In the genomic region with DNA sequence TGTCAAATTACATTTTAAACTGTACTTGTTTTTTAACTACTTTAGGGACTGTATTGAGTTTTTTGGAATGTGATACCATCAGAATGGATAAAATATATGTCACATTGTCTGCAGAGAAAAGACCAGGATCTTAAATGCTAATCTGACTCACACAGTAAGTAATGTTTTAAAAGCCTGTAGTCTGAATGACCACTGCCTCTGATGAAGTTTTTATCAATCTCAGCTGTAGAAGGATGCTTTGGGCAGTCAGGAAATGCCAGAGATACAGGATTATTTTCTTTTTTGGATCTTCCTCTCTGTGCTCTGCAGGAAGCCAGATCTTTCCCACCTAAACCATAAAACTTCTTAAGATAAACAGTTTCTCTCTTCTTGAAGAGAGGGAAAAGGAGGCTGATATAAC, we compare ENCODE assay signal across 20 cellular contexts.
"Had no signal": no experiment of that assay in that cellular context is flagged by ENCODE, and none has a peak within 500 bp of the region (broad histone marks: within the 10 kb centered on the region; RNA-seq: fewer than 3 reads in every experiment).

No MANE protein-coding gene starts in this region.

- H3K9me3 ChIP-seq: pancreas, testis, upper lobe of right lung had no signal

- H3K27ac Mint-ChIP-seq: activated CD8-positive, alpha-beta memory T cell treated with anti-CD3 and anti-CD28 coated beads, Interleukin-2, amount 10 ng/mL, durations not matched to agents 7 days and 5 days; activated naive CD8-positive, alpha-beta T cell; activated T-cell treated with anti-CD3 and anti-CD28 coated beads, Interleukin-2, amount 50 U/mL, for 24 hours; stimulated activated naive CD8-positive, alpha-beta T cell treated with anti-CD3 and anti-CD28 coated beads, Interleukin-15, amount 100 ng/mL, for 72 hours had no signal

- H3K4me1 ChIP-seq: pancreas, testis, upper lobe of right lung had no signal

- FAIRE-seq: pancreas, TTC549 had no signal

- H3K36me3 ChIP-seq: pancreas, upper lobe of right lung had no signal

- H3K27me3 Mint-ChIP-seq: activated CD8-positive, alpha-beta memory T cell treated with anti-CD3 and anti-CD28 coated beads, Interleukin-2, amount 10 ng/mL, durations not matched to agents 7 days and 5 days; activated naive CD8-positive, alpha-beta T cell; activated T-cell treated with anti-CD3 and anti-CD28 coated beads, Interleukin-2, amount 50 U/mL, for 24 hours; stimulated activated naive CD8-positive, alpha-beta T cell treated with anti-CD3 and anti-CD28 coated beads, Interleukin-15, amount 100 ng/mL, for 72 hours had no signal

- H3K27me3 ChIP-seq: pancreas, testis, upper lobe of right lung had no signal

- DNase-seq: activated CD4-positive, alpha-beta T cell treated with anti-CD3 and anti-CD28 coated beads, Interleukin-2, amount 50 U/mL, for 4 hours; activated CD8-positive, alpha-beta memory T cell treated with anti-CD3 and anti-CD28 coated beads, Interleukin-2, amount 10 ng/mL, durations not matched to agents 7 days and 5 days; activated effector memory CD4-positive, alpha-beta T cell treated with Interleukin-2 at 50 U/mL for 16 hours; activated T-cell treated with anti-CD3 and anti-CD28 coated beads, Interleukin-2, amount 50 U/mL, for 24 hours; cortex of kidney; effector CD8-positive, alpha-beta T cell; hypothalamus; left colon; mammary epithelial cell; pancreas; retina; stimulated activated CD4-positive, alpha-beta T cell treated with anti-CD3 and anti-CD28 coated beads, Interleukin-4, amount 100 ng/mL, for 4 hours; stimulated activated naive CD8-positive, alpha-beta T cell treated with anti-CD3 and anti-CD28 coated beads, Interleukin-15, amount 100 ng/mL, for 72 hours; T-helper 2 cell; testis; upper lobe of right lung had no signal

- H3K27ac ChIP-seq: pancreas, testis, upper lobe of right lung had no signal

- H3K4me3 Mint-ChIP-seq: activated CD8-positive, alpha-beta memory T cell treated with anti-CD3 and anti-CD28 coated beads, Interleukin-2, amount 10 ng/mL, durations not matched to agents 7 days and 5 days; activated naive CD8-positive, alpha-beta T cell; activated T-cell treated with anti-CD3 and anti-CD28 coated beads, Interleukin-2, amount 50 U/mL, for 24 hours; neural crest cell; stimulated activated naive CD8-positive, alpha-beta T cell treated with anti-CD3 and anti-CD28 coated beads, Interleukin-15, amount 100 ng/mL, for 72 hours had no signal

- H3K36me3 Mint-ChIP-seq: activated CD8-positive, alpha-beta memory T cell treated with anti-CD3 and anti-CD28 coated beads, Interleukin-2, amount 10 ng/mL, durations not matched to agents 7 days and 5 days; activated naive CD8-positive, alpha-beta T cell had no signal

- H3K9me3 Mint-ChIP-seq: activated T-cell treated with anti-CD3 and anti-CD28 coated beads, Interleukin-2, amount 50 U/mL, for 24 hours; neural crest cell; stimulated activated naive CD8-positive, alpha-beta T cell treated with anti-CD3 and anti-CD28 coated beads, Interleukin-15, amount 100 ng/mL, for 72 hours had no signal

- H3K4me3 ChIP-seq: pancreas, testis, upper lobe of right lung had no signal

- H3K4me1 Mint-ChIP-seq: activated CD8-positive, alpha-beta memory T cell treated with anti-CD3 and anti-CD28 coated beads, Interleukin-2, amount 10 ng/mL, durations not matched to agents 7 days and 5 days; stimulated activated naive CD8-positive, alpha-beta T cell treated with anti-CD3 and anti-CD28 coated beads, Interleukin-15, amount 100 ng/mL, for 72 hours had no signal

- ATAC-seq: activated CD4-positive, CD25-positive, alpha-beta regulatory T cell treated with anti-CD3 and anti-CD28 coated beads, Interleukin-2, amount 50 U/mL, for 24 hours; activated CD8-positive, alpha-beta memory T cell treated with anti-CD3 and anti-CD28 coated beads, Interleukin-2, amount 10 ng/mL, durations not matched to agents 7 days and 5 days; left colon; pancreas; stimulated activated naive CD8-positive, alpha-beta T cell treated with anti-CD3 and anti-CD28 coated beads, Interleukin-15, amount 100 ng/mL, for 72 hours; upper lobe of right lung had no signal
